Comparison of ENCODE assay signal across 1 cellular context in the genomic region with DNA sequence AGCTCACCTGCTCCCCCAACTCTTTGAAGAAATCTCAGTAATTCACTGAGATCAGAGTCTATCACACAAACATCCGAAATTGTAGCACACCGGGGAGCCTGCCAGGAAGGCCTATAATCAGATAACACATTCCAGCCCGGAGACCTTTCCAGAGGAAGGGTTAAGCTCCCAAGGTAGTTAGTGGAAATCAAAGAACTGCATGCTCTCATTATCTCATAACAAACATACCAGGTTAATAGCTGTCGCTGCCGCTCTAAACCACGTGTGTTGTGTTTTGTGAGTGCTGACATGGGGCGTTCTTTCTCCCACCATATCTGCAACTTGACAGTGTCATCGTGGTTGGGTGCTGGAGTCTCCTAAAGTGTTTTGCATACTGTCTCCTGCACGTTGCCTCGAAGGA.
TF ChIP-seq lines count a peak whose summit lies in the region.

No MANE protein-coding gene starts in this region.

TF ChIP-seq in HepG2, 621 proteins besides CTCF, POLR2A, EP300 and RAD21 (continued from another document):
- TF ChIP-seq ZNF646 (CRISPR knock-in tag; IDR thresholded peaks at IDR 0.05) (no peak), RFX5 (IDR thresholded peaks at IDR 0.05; ENCODE audit: low read depth, low read length) (no peak), TCF7 (IDR thresholded peaks at IDR 0.05; ENCODE audit: low read depth) (peak; percentile 49; the same call in 1 of the 2 replicates), PCBP1 (IDR thresholded peaks at IDR 0.05; ENCODE audit: borderline replicate concordance, low read depth, low read length) (no peak), MAX (IDR thresholded peaks at IDR 0.05) (peak; percentile 31; the same call in 1 of the 2 replicates), ZSCAN25 (CRISPR knock-in tag; IDR thresholded peaks at IDR 0.05) (no peak), RXRB (CRISPR knock-in tag; IDR thresholded peaks at IDR 0.05; ENCODE audit: borderline replicate concordance) (peak; percentile 8; the same call in 1 of the 2 replicates), SOX5 (CRISPR knock-in tag; IDR thresholded peaks at IDR 0.05; ENCODE audit: borderline replicate concordance) (peak; percentile 24; the same call in 1 of the 2 replicates), FOXA3 (CRISPR knock-in tag; IDR thresholded peaks at IDR 0.05) (0 out of 2 replicates have a peak, but pooled peaks have one; percentile 26), MED1 (CRISPR knock-in tag; IDR thresholded peaks at IDR 0.05) (0 out of 2 replicates have a peak, but pooled peaks have one; percentile 36), TCF12 (IDR thresholded peaks at IDR 0.05) (no peak), TCF12 (CRISPR knock-in tag; IDR thresholded peaks at IDR 0.05) (no peak), GFI1 (CRISPR knock-in tag; IDR thresholded peaks at IDR 0.05; ENCODE audit: borderline replicate concordance) (peak; percentile 99), FLYWCH1 (CRISPR knock-in tag; IDR thresholded peaks at IDR 0.05) (no peak), KDM5B (CRISPR knock-in tag; IDR thresholded peaks at IDR 0.05; ENCODE audit: borderline replicate concordance) (no peak), NR2F2 (IDR thresholded peaks at IDR 0.05; ENCODE audit: borderline replicate concordance, low read depth) (peak; percentile 38; the same call in 1 of the 2 replicates), PRPF4 (IDR thresholded peaks at IDR 0.05; ENCODE audit: low read depth, low read length, poor library complexity, severe bottlenecking) (no peak), NONO (IDR thresholded peaks at IDR 0.05) (no peak), NONO (CRISPR knock-in tag; conservative IDR thresholded peaks at IDR 0.05) (no peak), BCL6 (CRISPR knock-in tag; IDR thresholded peaks at IDR 0.05) (0 out of 2 replicates have a peak, but pooled peaks have one; percentile 13), TFDP1 (CRISPR knock-in tag; IDR thresholded peaks at IDR 0.05; ENCODE audit: borderline replicate concordance) (peak; percentile 28; the same call in 1 of the 2 replicates), NR2F6 (IDR thresholded peaks at IDR 0.05) (peak; percentile 49), NR2F6 (CRISPR knock-in tag; IDR thresholded peaks at IDR 0.05) (peak; percentile 46; the same call in 1 of the 2 replicates), TRIM24 (CRISPR knock-in tag; IDR thresholded peaks at IDR 0.05) (no peak), GATA4 (IDR thresholded peaks at IDR 0.05; ENCODE audit: borderline replicate concordance, low read depth) (peak; percentile 44; the same call in 1 of the 2 replicates), SOX13 (IDR thresholded peaks at IDR 0.05) (no peak), SOX13 (CRISPR knock-in tag; conservative IDR thresholded peaks at IDR 0.05 in 1 of 2, IDR thresholded peaks at IDR 0.05 in 1 of 2) (peak in 1 of 2 experiments; percentile 39; a peak in 2 of 4 replicates), RARA (CRISPR knock-in tag; IDR thresholded peaks at IDR 0.05) (peak; percentile 25; the same call in 1 of the 2 replicates), NCOA2 (CRISPR knock-in tag; IDR thresholded peaks at IDR 0.05) (peak; percentile 59; the same call in 1 of the 2 replicates), PHF21A (CRISPR knock-in tag; IDR thresholded peaks at IDR 0.05) (peak; percentile 80), HOMEZ (CRISPR knock-in tag; IDR thresholded peaks at IDR 0.05; ENCODE audit: low read depth) (no peak), TEAD3 (CRISPR knock-in tag; optimal IDR thresholded peaks at IDR 0.05; ENCODE audit: borderline replicate concordance) (peak; percentile 86), TBX2 (CRISPR knock-in tag; IDR thresholded peaks at IDR 0.05; ENCODE audit: borderline replicate concordance) (peak; percentile 58; the same call in 1 of the 2 replicates), MNT (IDR thresholded peaks at IDR 0.05) (peak; percentile 40), HMG20B (CRISPR knock-in tag; conservative IDR thresholded peaks at IDR 0.05) (peak; percentile 93), ARID3A (IDR thresholded peaks at IDR 0.05; ENCODE audit: low read depth, low read length) (peak; percentile 30; the same call in 1 of the 2 replicates)
- TF ChIP-seq, protein P1, sequence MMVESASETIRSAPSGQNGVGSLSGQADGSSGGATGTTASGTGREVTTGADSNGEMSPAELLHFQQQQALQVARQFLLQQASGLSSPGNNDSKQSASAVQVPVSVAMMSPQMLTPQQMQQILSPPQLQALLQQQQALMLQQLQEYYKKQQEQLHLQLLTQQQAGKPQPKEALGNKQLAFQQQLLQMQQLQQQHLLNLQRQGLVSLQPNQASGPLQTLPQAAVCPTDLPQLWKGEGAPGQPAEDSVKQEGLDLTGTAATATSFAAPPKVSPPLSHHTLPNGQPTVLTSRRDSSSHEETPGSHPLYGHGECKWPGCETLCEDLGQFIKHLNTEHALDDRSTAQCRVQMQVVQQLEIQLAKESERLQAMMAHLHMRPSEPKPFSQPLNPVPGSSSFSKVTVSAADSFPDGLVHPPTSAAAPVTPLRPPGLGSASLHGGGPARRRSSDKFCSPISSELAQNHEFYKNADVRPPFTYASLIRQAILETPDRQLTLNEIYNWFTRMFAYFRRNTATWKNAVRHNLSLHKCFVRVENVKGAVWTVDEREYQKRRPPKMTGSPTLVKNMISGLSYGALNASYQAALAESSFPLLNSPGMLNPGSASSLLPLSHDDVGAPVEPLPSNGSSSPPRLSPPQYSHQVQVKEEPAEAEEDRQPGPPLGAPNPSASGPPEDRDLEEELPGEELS (CRISPR knock-in tag; IDR thresholded peaks at IDR 0.05) = 0 out of 2 replicates have a peak, but pooled peaks have one; percentile 42
TF ChIP-seq in HepG2: peak in this region for 28.
